Comparison of ENCODE assay signal across 22 cellular contexts in the genomic region with DNA sequence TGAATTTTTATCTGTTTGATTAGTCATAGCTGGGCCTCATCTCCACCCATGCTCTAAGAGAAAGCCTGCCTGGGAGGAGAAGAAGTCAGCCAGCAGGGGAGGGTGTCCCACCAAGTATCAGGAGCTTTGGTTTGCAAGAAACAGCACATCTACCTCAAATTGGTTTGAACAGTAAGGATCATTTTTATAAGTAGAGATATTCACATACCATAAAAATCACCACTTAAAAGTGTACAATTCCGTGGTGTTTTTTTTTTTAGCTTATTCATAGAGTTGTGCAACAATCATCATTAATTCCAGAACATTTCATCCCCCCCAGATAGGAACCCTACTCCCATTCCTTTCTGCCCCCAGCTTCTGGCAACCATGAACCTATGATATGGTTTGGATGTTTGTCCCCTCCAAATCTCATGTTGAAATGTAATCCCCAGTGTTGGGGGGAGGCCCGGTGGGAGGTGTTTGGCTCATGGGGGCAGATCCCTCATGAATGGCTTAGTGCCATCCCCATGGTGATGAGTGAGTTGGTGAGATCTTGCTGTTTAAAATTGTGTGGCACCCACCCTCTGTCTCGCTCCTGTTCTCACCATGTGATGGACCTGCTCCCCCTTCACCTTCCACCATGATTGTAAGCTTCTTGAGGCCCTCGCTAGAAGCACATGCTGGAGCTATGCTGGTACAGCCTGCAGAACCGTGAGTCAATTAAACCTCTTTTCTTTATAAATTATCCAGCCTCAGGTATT. TPM values are rescaled to one million over a fixed set of nuclear protein-coding genes. Genes with fewer than 3 reads are reported as not detected.
DNase-seq lines count a peak whose midpoint lies in the region; ATAC-seq and TF ChIP-seq lines count a peak whose summit lies in the region.
"Had no signal": no experiment of that assay in that cellular context is flagged by ENCODE, and none has a peak within 500 bp of the region (broad histone marks: within the 10 kb centered on the region; RNA-seq: fewer than 3 reads in every experiment).

No MANE protein-coding gene starts in this region.

- H4K20me1 ChIP-seq in Karpas-422 (ENCODE audit: insufficient read depth, low read depth, low read length): no peaks in the 10 kb centered on the region
- H4K20me1 ChIP-seq: BLaER1 had no signal

- H3K27me3 Mint-ChIP-seq in chondrocyte (ENCODE audit: low read depth): no peaks in the 10 kb centered on the region
- H3K27me3 Mint-ChIP-seq: activated T-cell treated with anti-CD3 and anti-CD28 coated beads, Interleukin-2, amount 50 U/mL, for 24 hours had no signal

- no peak overlapping the region for H3K27ac Mint-ChIP-seq in chondrocyte (ENCODE audit: unreplicated experiment)
- H3K27ac Mint-ChIP-seq: activated naive CD8-positive, alpha-beta T cell treated with anti-CD3 and anti-CD28 coated beads, Interleukin-2, amount 10 ng/mL, durations not matched to agents 7 days and 5 days; activated T-cell treated with anti-CD3 and anti-CD28 coated beads, Interleukin-2, amount 50 U/mL, for 24 hours had no signal

- peak; percentile 53 for TF ChIP-seq CTCF in AG09319 (IDR thresholded peaks at IDR 0.05; ENCODE audit: low read depth, low read length)
- TF ChIP-seq CTCF in chondrocyte (IDR thresholded peaks at IDR 0.05): peak; percentile 44
- no peak for TF ChIP-seq CTCF in body of pancreas (IDR thresholded peaks at IDR 0.05)

- DNase-seq in AG09319 (ENCODE audit: extremely low read depth, low read depth): no peak
- peak; percentile 65 for DNase-seq in HS-27A (ENCODE audit: low read depth)
- no peak for DNase-seq in chondrocyte (ENCODE audit: low spot score)
- DNase-seq in iris pigment epithelial cell (ENCODE audit: low read depth): peak; percentile 65
- no peak for DNase-seq in Karpas-422
- DNase-seq in body of pancreas: no peak
- DNase-seq in foreskin melanocyte: no peak
- DNase-seq: activated CD4-positive, alpha-beta T cell treated with anti-CD3 and anti-CD28 coated beads for 48 hours; activated naive CD8-positive, alpha-beta T cell treated with anti-CD3 and anti-CD28 coated beads, Interleukin-2, amount 10 ng/mL, durations not matched to agents 7 days and 5 days; H9; heart left ventricle; kidney glomerular epithelial cell; MM.1S; mucosa of descending colon; NCI-H2029 treated with DMSO at 0.1 percent for 48 hours; NCI-H524 treated with DMSO at 0.1 percent for 48 hours; stimulated activated CD4-positive, alpha-beta T cell treated with anti-CD3 and anti-CD28 coated beads, Interleukin-4, amount 100 ng/mL, for 4 hours; T-helper 2 cell had no signal

- H3K36me3 ChIP-seq in Karpas-422 (ENCODE audit: insufficient read depth, low read length) (no peaks in the 10 kb centered on the region), body of pancreas (replicated peaks in 1 of 2; ENCODE audit: insufficient read depth in 1 of 2, low read depth in 2 of 2) (no peaks in the 10 kb centered on the region)
- H3K36me3 ChIP-seq: BLaER1, heart left ventricle, thoracic aorta had no signal

- peaks cover 3% of the 10 kb centered on the region for H3K4me1 Mint-ChIP-seq in chondrocyte (ENCODE audit: low read depth)
- H3K4me1 Mint-ChIP-seq: activated naive CD8-positive, alpha-beta T cell treated with anti-CD3 and anti-CD28 coated beads, Interleukin-2, amount 10 ng/mL, durations not matched to agents 7 days and 5 days; H9 had no signal

- intact Hi-C loops in body of pancreas (cut with DNase I): no loop called here

- H3K4me3 Mint-ChIP-seq in chondrocyte (ENCODE audit: unreplicated experiment): no peak overlapping the region
- H3K4me3 Mint-ChIP-seq: activated naive CD8-positive, alpha-beta T cell treated with anti-CD3 and anti-CD28 coated beads, Interleukin-2, amount 10 ng/mL, durations not matched to agents 7 days and 5 days; activated T-cell treated with anti-CD3 and anti-CD28 coated beads, Interleukin-2, amount 50 U/mL, for 24 hours; H9 had no signal

- H3K4me3 ChIP-seq in Karpas-422 (ENCODE audit: low read length): no peak overlapping the region
- no peak overlapping the region for H3K4me3 ChIP-seq in body of pancreas
- H3K4me3 ChIP-seq: BLaER1, heart left ventricle, mucosa of descending colon, thoracic aorta had no signal

- no peak for TF ChIP-seq POLR2A in body of pancreas (IDR thresholded peaks at IDR 0.05)

- H3K79me2 ChIP-seq in Karpas-422 (ENCODE audit: low read length): no peaks in the 10 kb centered on the region

- H3K9me3 ChIP-seq in Karpas-422 (ENCODE audit: low read length) (no peaks in the 10 kb centered on the region), body of pancreas (no peaks in the 10 kb centered on the region)
- H3K9me3 ChIP-seq: mucosa of descending colon, thoracic aorta had no signal

- no peaks in the 10 kb centered on the region for H3K4me1 ChIP-seq in Karpas-422 (ENCODE audit: low read length)
- H3K4me1 ChIP-seq in body of pancreas: no peaks in the 10 kb centered on the region
- H3K4me1 ChIP-seq: heart left ventricle had no signal

- H3K9me3 Mint-ChIP-seq in chondrocyte (ENCODE audit: low read depth): peaks cover 7% of the 10 kb centered on the region

- no peaks in the 10 kb centered on the region for H3K9me2 ChIP-seq in Karpas-422 (replicated peaks; ENCODE audit: insufficient read depth, low read length)

- H3K9ac ChIP-seq in Karpas-422 (ENCODE audit: low read length): no peak overlapping the region
- H3K9ac ChIP-seq: BLaER1 had no signal

- ATAC-seq in body of pancreas: no peak
- ATAC-seq in HG03521 (IDR thresholded peaks at IDR 0.05; ENCODE audit: unreplicated experiment): no peak
- ATAC-seq: heart left ventricle, mucosa of descending colon had no signal

- no peak overlapping the region for H2AFZ ChIP-seq in Karpas-422 (ENCODE audit: low read length)

- no peak overlapping the region for H3K27ac ChIP-seq in Karpas-422 (ENCODE audit: low read length)
- no peak overlapping the region for H3K27ac ChIP-seq in body of pancreas
- H3K27ac ChIP-seq: BLaER1, heart left ventricle, thoracic aorta had no signal

- H3K36me3 Mint-ChIP-seq in chondrocyte (ENCODE audit: low read depth): peaks cover 5% of the 10 kb centered on the region

- H3K27me3 ChIP-seq in Karpas-422 (ENCODE audit: low read length): no peaks in the 10 kb centered on the region
- no peaks in the 10 kb centered on the region for H3K27me3 ChIP-seq in body of pancreas
- H3K27me3 ChIP-seq: BLaER1, heart left ventricle had no signal

- H3K4me2 ChIP-seq in Karpas-422 (ENCODE audit: low read depth, low read length, poor library complexity, severe bottlenecking): no peak overlapping the region
- H3K4me2 ChIP-seq: BLaER1 had no signal

- 82 to 89% methylated on average over 5 of the region's 5 CpGs for WGBS in body of pancreas, 2 donors

RNA-seq across cellular contexts. Expression of a gene that starts 36.2 kb away (rescaled TPM):
- total RNA-seq in chondrocyte (30.0 to 39.2 TPM (median 33.1 TPM) in 3 replicates), body of pancreas (10 to 100 TPM; 25.4 to 44.8 TPM)
- 3.3 and 5.9 TPM in 2 replicates for total RNA-seq in Karpas-422 (2014; rRNA removed; shearing (Covaris generic); ENCODE audit: low replicate concordance)

Comparison
In these comparisons a context has a peak if more than half of its experiments do, and no peak if none do; other contexts are left out.
1. DNase-seq: peak in HS-27A (single experiment) and iris pigment epithelial cell (single experiment); none in AG09319 (single experiment), chondrocyte (single experiment), Karpas-422 (single experiment), body of pancreas (0 of 4) and foreskin melanocyte (single experiment).
2. CTCF ChIP-seq: peak in AG09319 (single experiment) and chondrocyte (single experiment); none in body of pancreas (0 of 7).